Comparison of ENCODE assay signal across 8 cellular contexts in the genomic region with DNA sequence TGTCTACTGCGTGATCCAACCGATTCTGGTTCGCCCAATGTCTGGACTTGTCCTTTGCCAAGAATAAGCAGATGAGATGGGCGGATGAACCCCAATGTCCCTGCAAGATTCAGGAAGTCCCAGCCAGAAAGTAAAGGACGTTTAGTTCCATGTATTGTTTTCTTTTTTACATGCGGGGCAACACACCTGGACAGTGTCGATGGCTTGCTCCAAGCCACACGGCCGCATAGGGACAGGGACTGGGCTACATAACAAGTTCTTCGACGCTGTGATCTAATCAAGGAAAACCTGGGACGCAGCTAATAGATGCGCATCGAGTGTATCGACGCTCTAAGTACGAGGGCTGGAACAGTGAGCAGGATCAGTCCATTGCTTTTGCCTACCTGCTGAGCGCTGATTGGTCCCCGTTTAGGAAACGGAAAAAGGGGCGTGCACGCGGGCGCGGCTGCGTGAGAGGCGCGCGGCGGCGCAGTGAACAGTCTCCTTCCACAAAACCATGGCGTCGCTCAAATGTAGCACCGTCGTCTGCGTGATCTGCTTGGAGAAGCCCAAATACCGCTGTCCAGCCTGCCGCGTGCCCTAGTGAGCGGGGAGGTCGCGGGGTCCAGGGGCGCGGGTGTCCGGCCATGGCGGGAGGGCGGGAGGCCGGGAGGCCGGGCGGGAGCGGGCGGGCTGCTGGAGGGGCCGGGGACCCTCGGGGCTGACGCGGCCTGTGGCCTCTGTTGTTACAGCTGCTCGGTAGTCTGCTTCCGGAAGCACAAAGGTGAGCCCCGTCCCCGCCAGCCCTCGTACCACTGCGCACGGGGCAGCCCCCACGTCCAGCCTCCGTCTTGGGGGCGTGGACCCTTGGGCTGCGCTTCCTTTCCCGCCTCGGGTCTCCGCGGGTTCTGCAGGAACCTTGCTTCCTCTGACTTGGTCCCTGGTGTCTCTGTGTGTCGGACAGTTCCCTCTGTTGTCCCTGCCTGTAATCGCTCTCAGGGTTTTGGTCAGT. TPM values are rescaled to one million over a fixed set of nuclear protein-coding genes. Genes with fewer than 3 reads are reported as not detected.
A peak's percentile ranks its signal among the peaks of the same experiment; 100 is the strongest.
DNase-seq lines count a peak whose midpoint lies in the region; ATAC-seq and TF ChIP-seq lines count a peak whose summit lies in the region.

ZNHIT3 (plus strand) TSS at position 478 of the 991 bp plus-strand sequence; CDS start at position 497, 19 bp downstream.

- H3K27me3 Mint-ChIP-seq in T-helper 17 cell, result peaks cover 10% of the 10 kb centered on the region

- H3K4me3 ChIP-seq in right atrium auricular region (peak within 1 kb of the TSS; percentile 91 to 95), psoas muscle (peak within 1 kb of the TSS; percentile 99), urinary bladder (ENCODE audit: low read depth, low read length) (peak within 1 kb of the TSS; percentile 89)

- no peaks in the 10 kb centered on the region for H3K27me3 ChIP-seq in right atrium auricular region
- H3K27me3 ChIP-seq in psoas muscle (ENCODE audit: insufficient read depth in 3 of 3, low read length in 2 of 3), result no peaks in the 10 kb centered on the region

- ATAC-seq in GM18499 (IDR thresholded peaks at IDR 0.05; ENCODE audit: insufficient read depth, unreplicated experiment) (peak; percentile 51), HG02943 (IDR thresholded peaks at IDR 0.05; ENCODE audit: low read depth, unreplicated experiment) (peak; percentile 91), T-helper 17 cell (peak; percentile 98), psoas muscle (peak; percentile 92 to 96 (median 96))

- H3K9me3 ChIP-seq in T-helper 17 cell (ENCODE audit: control insufficient read depth, low read length, poor library complexity, severe bottlenecking), result no peaks in the 10 kb centered on the region
- H3K9me3 ChIP-seq in right atrium auricular region, result no peaks in the 10 kb centered on the region
- H3K9me3 ChIP-seq in psoas muscle, result no peaks in the 10 kb centered on the region

- TF ChIP-seq CTCF in right atrium auricular region (IDR thresholded peaks at IDR 0.05), result no peak
- no peak for TF ChIP-seq CTCF in psoas muscle (IDR thresholded peaks at IDR 0.05)

- 0 to 1% (median 1%) methylated on average over 56 to 73 of the region's 73 CpGs for WGBS in psoas muscle, 3 donors
- under 1% methylated on average over 73 of the region's 73 CpGs for WGBS in urinary bladder

- DNase-seq in NCI-H187 (lab: John Stamatoyannopoulos, UW) (peak; percentile 82 to 85), T-helper 17 cell (peak; percentile 78 to 84 (median 79)), amygdala (lab: John Stamatoyannopoulos, UW) (peak; percentile 30 to 96 (median 82)), right atrium auricular region (ENCODE audit: low spot score) (peak; percentile 93), psoas muscle (peak; percentile 91 to 94)

- H3K27ac ChIP-seq in right atrium auricular region (peak within 1 kb of the TSS; percentile 81 to 88), psoas muscle (peak within 1 kb of the TSS; percentile 83), urinary bladder (ENCODE audit: low read depth) (peak within 1 kb of the TSS; percentile 76)

- H3K4me1 ChIP-seq in right atrium auricular region (peaks cover 0 to 33% of the 10 kb centered on the region in 2 donors), psoas muscle (peaks cover 17% of the 10 kb centered on the region), urinary bladder (ENCODE audit: insufficient read depth) (no peaks in the 10 kb centered on the region)

- H3K4me3 Mint-ChIP-seq in T-helper 17 cell, result peak within 1 kb of the TSS; percentile 100

- intact Hi-C loops in psoas muscle (cut with DNase I), result loop anchor here in 1 of 2 donors (5.0 kb wide), 1 partner anchor 106 kb away; the partner anchor contains the start of gene DHRS11

- H3K36me3 ChIP-seq in right atrium auricular region (no peaks in the 10 kb centered on the region), psoas muscle (ENCODE audit: insufficient read depth in 1 of 2, low read depth in 1 of 2) (peaks cover 0 to 2% of the 10 kb centered on the region in 2 donors), urinary bladder (ENCODE audit: insufficient read depth) (no peaks in the 10 kb centered on the region)

- peaks cover 11% of the 10 kb centered on the region for H3K36me3 Mint-ChIP-seq in T-helper 17 cell (ENCODE audit: low read depth)

- H3K27ac Mint-ChIP-seq in T-helper 17 cell, result peak within 1 kb of the TSS; percentile 94

- H3K4me1 Mint-ChIP-seq in T-helper 17 cell, result peaks cover 32% of the 10 kb centered on the region

RNA-seq across cellular contexts. Expression of gene ZNHIT3, which starts in this region (rescaled TPM):
- total RNA-seq in T-helper 17 cell, result 10 to 100 TPM; 43.0 to 44.7 TPM
- total RNA-seq in right atrium auricular region, result 10 to 100 TPM; 16.4 to 17.6 TPM
- 10 to 100 TPM; 22.7 to 32.3 (median 31.1) TPM for total RNA-seq in psoas muscle
- 10 to 100 TPM; 45.2 to 80.2 (median 58.5) TPM for polyA plus RNA-seq in psoas muscle
- 33.7 TPM for total RNA-seq in urinary bladder
- 51.9 TPM for polyA plus RNA-seq in urinary bladder

Comparison
In these comparisons a context has a peak if more than half of its experiments do, and no peak if none do; other contexts are left out.
1. Peak in every context shown above with its lines: DNase-seq, ATAC-seq, H3K4me3 ChIP-seq and H3K27ac ChIP-seq.